ENCODE assay signal across 2 cellular contexts in genomic region chr10:12088919-12089318, GRCh38.
TF ChIP-seq lines count a peak whose summit lies in the region.

No MANE protein-coding gene starts in this region.

TF ChIP-seq in H1, 55 proteins besides CTCF, POLR2A, EP300 and RAD21:
- TF ChIP-seq CBX8 (IDR thresholded peaks at IDR 0.05; ENCODE audit: borderline replicate concordance, low read depth, low read length) (no peak), KDM4A (IDR thresholded peaks at IDR 0.05; ENCODE audit: low read depth, low read length, severe bottlenecking) (no peak), RXRA (IDR thresholded peaks at IDR 0.05; ENCODE audit: insufficient read depth, low read depth, low read length) (no peak), HDAC6 (IDR thresholded peaks at IDR 0.05; ENCODE audit: low read depth, low read length) (no peak), TBP (IDR thresholded peaks at IDR 0.05; ENCODE audit: low read depth, low read length) (no peak), SUZ12 (IDR thresholded peaks at IDR 0.05; ENCODE audit: low read length) (no peak), HDAC2 (IDR thresholded peaks at IDR 0.05; ENCODE audit: borderline replicate concordance in 1 of 2, low read depth in 2 of 2, low read length in 2 of 2) (no peak)

TF ChIP-seq in HEK293T, 16 proteins besides CTCF, POLR2A, EP300 and RAD21:
- TF ChIP-seq NFRKB (IDR thresholded peaks at IDR 0.05) = no peak
- no peak for TF ChIP-seq ELF4 (IDR thresholded peaks at IDR 0.05)
- TF ChIP-seq LEF1 (IDR thresholded peaks at IDR 0.05; ENCODE audit: borderline replicate concordance) = no peak
- TF ChIP-seq BHLHE40 (IDR thresholded peaks at IDR 0.05; ENCODE audit: borderline replicate concordance) = no peak
- TF ChIP-seq ZNF384 (IDR thresholded peaks at IDR 0.05) = no peak
- TF ChIP-seq L3MBTL2 (conservative IDR thresholded peaks at IDR 0.05) = no peak
- TF ChIP-seq TARDBP (IDR thresholded peaks at IDR 0.05) = no peak
- TF ChIP-seq SUZ12 (IDR thresholded peaks at IDR 0.05) = no peak
- TF ChIP-seq FOXM1 (IDR thresholded peaks at IDR 0.05; ENCODE audit: borderline replicate concordance) = no peak
- TF ChIP-seq CTBP1 (IDR thresholded peaks at IDR 0.05; ENCODE audit: borderline replicate concordance) = no peak
- no peak for TF ChIP-seq PKNOX1 (IDR thresholded peaks at IDR 0.05)
- TF ChIP-seq ARNT (IDR thresholded peaks at IDR 0.05) = no peak
- TF ChIP-seq FOXK2 (IDR thresholded peaks at IDR 0.05) = no peak
- TF ChIP-seq SP1 (IDR thresholded peaks at IDR 0.05) = no peak
